23 cellular contexts compared by ENCODE assay signal in the genomic region with DNA sequence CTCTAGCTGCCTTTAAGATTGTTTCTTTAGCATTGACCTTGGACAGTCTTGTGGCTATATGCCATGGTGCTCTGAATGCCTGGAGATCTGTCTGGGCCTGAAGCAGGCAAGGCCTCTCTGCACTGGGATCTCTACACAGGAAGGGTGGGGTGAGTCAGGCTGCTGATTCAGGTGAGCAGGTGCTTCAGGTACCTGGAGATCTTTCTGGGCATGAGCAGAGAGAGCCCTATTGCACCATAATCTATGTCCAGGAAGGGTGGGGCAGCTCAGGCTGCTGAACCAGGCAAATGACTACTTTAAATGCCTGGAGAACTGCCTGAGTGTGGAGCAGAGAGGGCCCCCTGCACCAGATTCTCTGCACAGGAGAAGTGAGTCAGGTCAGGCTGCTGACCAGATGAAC.
A peak's percentile ranks its signal among the peaks of the same experiment; 100 is the strongest.
DNase-seq lines count a peak whose midpoint lies in the region; ATAC-seq and TF ChIP-seq lines count a peak whose summit lies in the region.
"Had no signal": no experiment of that assay in that cellular context is flagged by ENCODE, and none has a peak within 500 bp of the region (broad histone marks: within the 10 kb centered on the region; RNA-seq: fewer than 3 reads in every experiment).

No MANE protein-coding gene starts in this region.

- H3F3A ChIP-seq in PC-9 (ENCODE audit: insufficient read depth, low read depth) = peaks cover 9% of the 10 kb centered on the region; the same call in 1 of the 2 replicates

- H3K4me1 ChIP-seq in PC-9 (replicated peaks; ENCODE audit: insufficient read depth) (peaks cover 25% of the 10 kb centered on the region), foreskin keratinocyte (peaks cover 13% of the 10 kb centered on the region), osteoblast (ENCODE audit: insufficient read depth, low read length) (no peaks in the 10 kb centered on the region), esophagus muscularis mucosa (no peaks in the 10 kb centered on the region)
- H3K4me1 ChIP-seq: A549; BLaER1 treated with 17β-estradiol and CSF1 and Interleukin-3, amounts not matched to agents 10 nM and 100 nM had no signal

- no peak for TF ChIP-seq EP300 in esophagus muscularis mucosa (IDR thresholded peaks at IDR 0.05)

- peak overlapping the region; percentile 63 for H3K27ac ChIP-seq in PC-9
- no peak overlapping the region for H3K27ac ChIP-seq in foreskin keratinocyte
- no peak overlapping the region for H3K27ac ChIP-seq in osteoblast (ENCODE audit: low read depth, low read length)
- H3K27ac ChIP-seq in esophagus muscularis mucosa (replicated peaks in 1 of 4) = no peak overlapping the region
- H3K27ac ChIP-seq: A549; BLaER1 treated with 17β-estradiol and CSF1 and Interleukin-3, amounts not matched to agents 10 nM and 100 nM had no signal

- ATAC-seq in foreskin keratinocyte = peak; percentile 100
- ATAC-seq: A549, GM23338 had no signal

- no peaks in the 10 kb centered on the region; the same call in 1 of the 2 replicates for H3K9me3 ChIP-seq in PC-9 (ENCODE audit: insufficient read depth, low read depth)
- no peaks in the 10 kb centered on the region for H3K9me3 ChIP-seq in osteoblast (ENCODE audit: low read depth, low read length)
- peaks cover 0 to 6% (median 2%) of the 10 kb centered on the region in 4 donors for H3K9me3 ChIP-seq in esophagus muscularis mucosa
- H3K9me3 ChIP-seq: BLaER1 treated with 17β-estradiol and CSF1 and Interleukin-3, amounts not matched to agents 10 nM and 100 nM had no signal

- H3K4me2 ChIP-seq in PC-9 = no peak overlapping the region; the same call in 1 of the 2 replicates
- no peak overlapping the region for H3K4me2 ChIP-seq in osteoblast (ENCODE audit: insufficient read depth, low read length)
- H3K4me2 ChIP-seq: A549; BLaER1 treated with 17β-estradiol and CSF1 and Interleukin-3, amounts not matched to agents 10 nM and 100 nM; GM23338 had no signal

- CTCF ChIA-PET in PC-9 (lab: Charles Lee) = no interaction called here

- TF ChIP-seq POLR2A in esophagus muscularis mucosa (IDR thresholded peaks at IDR 0.05; ENCODE audit: low read depth) = no peak

- POLR2A ChIA-PET in PC-9 (lab: Charles Lee; ENCODE audit: unreplicated experiment) = no interaction called here

- H2AFZ ChIP-seq in PC-9 (no peak overlapping the region), osteoblast (ENCODE audit: low read length) (no peak overlapping the region)

- no peaks in the 10 kb centered on the region for H3K9me2 ChIP-seq in PC-9 (ENCODE audit: insufficient read depth)

- H3K79me2 ChIP-seq in PC-9 (ENCODE audit: low read depth) = no peaks in the 10 kb centered on the region
- H3K79me2 ChIP-seq in osteoblast (ENCODE audit: insufficient read depth, low read length) = no peaks in the 10 kb centered on the region

- TF ChIP-seq CTCF in PC-9 (conservative IDR thresholded peaks at IDR 0.05) (no peak), epithelial cell of esophagus (IDR thresholded peaks at IDR 0.05; ENCODE audit: insufficient read depth, low read depth, low read length, missing control alignments) (no peak), foreskin keratinocyte (conservative IDR thresholded peaks at IDR 0.05) (no peak), osteoblast (IDR thresholded peaks at IDR 0.05; ENCODE audit: extremely low read depth, low read depth, low read length) (no peak), esophagus muscularis mucosa (IDR thresholded peaks at IDR 0.05) (no peak)

- H3K4me3 ChIP-seq in PC-9 (no peak overlapping the region), epithelial cell of esophagus (ENCODE audit: low read length) (no peak overlapping the region), osteoblast (ENCODE audit: insufficient read depth, low read length) (no peak overlapping the region), esophagus muscularis mucosa (no peak overlapping the region)
- H3K4me3 ChIP-seq: A549; BLaER1 treated with 17β-estradiol and CSF1 and Interleukin-3, amounts not matched to agents 10 nM and 100 nM; GM23338 had no signal

- no peaks in the 10 kb centered on the region for H4K20me1 ChIP-seq in PC-9 (ENCODE audit: insufficient read depth)
- H4K20me1 ChIP-seq in osteoblast (ENCODE audit: insufficient read depth, low read length) = no peaks in the 10 kb centered on the region
- H4K20me1 ChIP-seq: BLaER1 treated with 17β-estradiol and CSF1 and Interleukin-3, amounts not matched to agents 10 nM and 100 nM had no signal

- intact Hi-C loops in PC-9 (cut with micrococcal nuclease; ENCODE audit: unreplicated experiment) (no loop called here), head of caudate nucleus (cut with DNase I) (no loop called here), esophagus muscularis mucosa (cut with DNase I) (no loop called here)

- H3K36me3 ChIP-seq in PC-9 (ENCODE audit: low read depth) = no peaks in the 10 kb centered on the region
- no peaks in the 10 kb centered on the region for H3K36me3 ChIP-seq in osteoblast (ENCODE audit: insufficient read depth, low read length)
- H3K36me3 ChIP-seq in esophagus muscularis mucosa = no peaks in the 10 kb centered on the region
- H3K36me3 ChIP-seq: BLaER1 treated with 17β-estradiol and CSF1 and Interleukin-3, amounts not matched to agents 10 nM and 100 nM had no signal

- H3K27me3 ChIP-seq in PC-9 (ENCODE audit: insufficient read depth, low read depth) (no peaks in the 10 kb centered on the region), foreskin keratinocyte (no peaks in the 10 kb centered on the region), osteoblast (ENCODE audit: insufficient read depth, low read length) (no peaks in the 10 kb centered on the region), esophagus muscularis mucosa (no peaks in the 10 kb centered on the region)
- H3K27me3 ChIP-seq: BLaER1 treated with 17β-estradiol and CSF1 and Interleukin-3, amounts not matched to agents 10 nM and 100 nM had no signal

- no TSS peak for BruUV-seq in PC-9 (replicated peaks; lab: Mats Ljungman, UMichigan)

- DNase-seq in HPDE6-E6E7 (ENCODE audit: extremely low spot score) (peak; percentile 73), PC-9 (peak; percentile 7 to 79), epithelial cell of esophagus (ENCODE audit: low read depth) (peak; percentile 99), foreskin keratinocyte (peak; percentile 98 to 99), osteoblast (ENCODE audit: insufficient read length, low spot score, missing footprints) (no peak), head of caudate nucleus (no peak), esophagus muscularis mucosa (ENCODE audit: extremely low spot score) (no peak)
- DNase-seq: AML-193; CD4-positive, alpha-beta T cell; H9; HFFc6; IMR-90; KG1; MM.1S; NCI-H2081 treated with DMSO at 0.1 percent for 48 hours; NCI-H2171 treated with DMSO at 0.1 percent for 48 hours; NCI-H345; NCI-H510A treated with DMSO at 0.1 percent for 48 hours; NCI-H774; SHP77 had no signal

Comparison
In these comparisons a context has a peak if more than half of its experiments do, and no peak if none do; other contexts are left out.
1. DNase-seq: peak in HPDE6-E6E7 (single experiment), PC-9 (2 of 2), epithelial cell of esophagus (single experiment) and foreskin keratinocyte (2 of 2); none in osteoblast (single experiment), head of caudate nucleus (0 of 42) and esophagus muscularis mucosa (single experiment).